17 cellular contexts compared by ENCODE assay signal in the genomic region with DNA sequence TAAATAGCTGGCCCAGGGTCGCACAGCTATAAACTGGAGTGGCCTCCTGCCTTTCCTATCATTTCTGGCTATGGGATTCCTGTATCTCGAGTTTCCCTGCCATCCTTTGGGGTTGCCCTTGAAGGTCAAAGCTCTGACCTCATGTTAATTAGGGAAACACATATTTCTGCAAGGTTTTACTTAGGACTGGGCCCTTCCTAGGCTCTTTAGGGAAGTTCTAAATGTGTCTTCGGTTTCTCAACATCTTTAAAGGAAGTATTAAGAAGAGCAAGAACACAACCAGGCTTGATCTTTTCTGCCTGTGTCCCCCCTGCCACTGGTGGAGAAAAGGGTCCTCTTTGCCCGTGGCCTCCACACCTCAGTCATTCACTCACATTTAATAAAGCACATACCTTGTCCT. TPM values are rescaled to one million over a fixed set of nuclear protein-coding genes. Genes with fewer than 3 reads are reported as not detected.
DNase-seq lines count a peak whose midpoint lies in the region; ATAC-seq lines count a peak whose summit lies in the region.
"Had no signal": no experiment of that assay in that cellular context is flagged by ENCODE, and none has a peak within 500 bp of the region (broad histone marks: within the 10 kb centered on the region; RNA-seq: fewer than 3 reads in every experiment).

No MANE protein-coding gene starts in this region.

- peak overlapping the region; percentile 18 for H3K27ac ChIP-seq in caudate nucleus (ENCODE audit: low read depth, low read length)
- H3K27ac ChIP-seq: A549, psoas muscle, tibial artery had no signal

- peaks cover 86% of the 10 kb centered on the region for H3K4me1 Mint-ChIP-seq in activated CD4-positive, alpha-beta T cell treated with anti-CD3 and anti-CD28 coated beads, Interleukin-2, amount 10 ng/mL, durations not matched to agents 24 days and 14 days
- H3K4me1 Mint-ChIP-seq in stimulated activated memory B cell treated with anti-CD40 and anti-IgM and Interleukin-4, amounts not matched to agents 10 μg/mL and 1 μg/mL and 100 μg/mL, for 72 hours = peaks cover 96% of the 10 kb centered on the region

- H3K27me3 Mint-ChIP-seq in activated CD4-positive, alpha-beta T cell treated with anti-CD3 and anti-CD28 coated beads, Interleukin-2, amount 10 ng/mL, durations not matched to agents 24 days and 14 days = no peaks in the 10 kb centered on the region
- no peaks in the 10 kb centered on the region for H3K27me3 Mint-ChIP-seq in stimulated activated memory B cell treated with anti-CD40 and anti-IgM and Interleukin-4, amounts not matched to agents 10 μg/mL and 1 μg/mL and 100 μg/mL, for 72 hours

- H3K36me3 Mint-ChIP-seq in activated CD4-positive, alpha-beta T cell treated with anti-CD3 and anti-CD28 coated beads, Interleukin-2, amount 10 ng/mL, durations not matched to agents 24 days and 14 days (ENCODE audit: low read depth) = peaks cover 63% of the 10 kb centered on the region
- H3K36me3 Mint-ChIP-seq in stimulated activated memory B cell treated with anti-CD40 and anti-IgM and Interleukin-4, amounts not matched to agents 10 μg/mL and 1 μg/mL and 100 μg/mL, for 72 hours = peaks cover 80% of the 10 kb centered on the region

- H3K27ac Mint-ChIP-seq in activated CD4-positive, alpha-beta T cell treated with anti-CD3 and anti-CD28 coated beads, Interleukin-2, amount 10 ng/mL, durations not matched to agents 24 days and 14 days = peak overlapping the region; percentile 92
- peak overlapping the region; percentile 92 for H3K27ac Mint-ChIP-seq in stimulated activated memory B cell treated with anti-CD40 and anti-IgM and Interleukin-4, amounts not matched to agents 10 μg/mL and 1 μg/mL and 100 μg/mL, for 72 hours

- H3K4me3 Mint-ChIP-seq in activated CD4-positive, alpha-beta T cell treated with anti-CD3 and anti-CD28 coated beads, Interleukin-2, amount 10 ng/mL, durations not matched to agents 24 days and 14 days = peak overlapping the region; percentile 82
- peak overlapping the region; percentile 82 for H3K4me3 Mint-ChIP-seq in stimulated activated memory B cell treated with anti-CD40 and anti-IgM and Interleukin-4, amounts not matched to agents 10 μg/mL and 1 μg/mL and 100 μg/mL, for 72 hours

- H3K9me3 Mint-ChIP-seq in activated CD4-positive, alpha-beta T cell treated with anti-CD3 and anti-CD28 coated beads, Interleukin-2, amount 10 ng/mL, durations not matched to agents 24 days and 14 days = no peaks in the 10 kb centered on the region
- H3K9me3 Mint-ChIP-seq in stimulated activated memory B cell treated with anti-CD40 and anti-IgM and Interleukin-4, amounts not matched to agents 10 μg/mL and 1 μg/mL and 100 μg/mL, for 72 hours = no peaks in the 10 kb centered on the region

- intact Hi-C loops in activated CD4-positive, alpha-beta T cell treated with anti-CD3 and anti-CD28 coated beads, Interleukin-2, amount 10 ng/mL, durations not matched to agents 24 days and 14 days (cut with micrococcal nuclease) = no loop called here

- no peak for ATAC-seq in stimulated activated memory B cell treated with anti-CD40 and anti-IgM and Interleukin-4, amounts not matched to agents 10 μg/mL and 1 μg/mL and 100 μg/mL, for 72 hours
- ATAC-seq: A549 had no signal

- DNase-seq in activated CD4-positive, alpha-beta T cell treated with anti-CD3 and anti-CD28 coated beads, Interleukin-2, amount 10 ng/mL, durations not matched to agents 24 days and 14 days = no peak
- DNase-seq in activated CD4-positive, alpha-beta T cell treated with anti-CD3 and anti-CD28 coated beads, Interleukin-2, amount 50 U/mL, for 4 hours = no peak
- peak; percentile 60 to 78 for DNase-seq in NOMO-1 (lab: John Stamatoyannopoulos, UW; ENCODE audit: unreplicated experiment in 2 of 2)
- no peak for DNase-seq in caudate nucleus (lab: John Stamatoyannopoulos, UW)
- no peak for DNase-seq in C1 segment of cervical spinal cord (lab: John Stamatoyannopoulos, UW)
- DNase-seq in cerebellar cortex (ENCODE audit: low spot score) = no peak
- no peak for DNase-seq in central memory CD4-positive, alpha-beta T cell
- DNase-seq: activated gamma-delta T cell treated with Interleukin-2 at 50 U/mL for 16 hours, HCEC 1CT, MG63, NCI-H524 treated with DMSO at 0.1 percent for 48 hours, psoas muscle, T-helper 9 cell, tibial artery had no signal

RNA-seq across cellular contexts. Expression of gene LCP1, which starts 10.8 kb away (rescaled TPM):
- total RNA-seq in activated CD4-positive, alpha-beta T cell treated with anti-CD3 and anti-CD28 coated beads, Interleukin-2, amount 10 ng/mL, durations not matched to agents 24 days and 14 days = 758 and 792 TPM in 2 replicates
- total RNA-seq: G401 had no signal

RNA-seq across cellular contexts. Expression of gene LRRC63, which starts 40.5 kb away (rescaled TPM):
- 0.26 and 0.40 TPM in 2 replicates for total RNA-seq in activated CD4-positive, alpha-beta T cell treated with anti-CD3 and anti-CD28 coated beads, Interleukin-2, amount 10 ng/mL, durations not matched to agents 24 days and 14 days
- total RNA-seq: G401, psoas muscle had no signal

Comparison
In these comparisons a context has a peak if more than half of its experiments do, and no peak if none do; other contexts are left out.
1. DNase-seq: peak in NOMO-1 (2 of 2); none in activated CD4-positive, alpha-beta T cell treated with anti-CD3 and anti-CD28 coated beads, Interleukin-2, amount 10 ng/mL, durations not matched to agents 24 days and 14 days (single experiment), activated CD4-positive, alpha-beta T cell treated with anti-CD3 and anti-CD28 coated beads, Interleukin-2, amount 50 U/mL, for 4 hours (0 of 2), caudate nucleus (0 of 61), C1 segment of cervical spinal cord (0 of 14), cerebellar cortex (single experiment) and central memory CD4-positive, alpha-beta T cell (single experiment).